ENCODE assay signal across 20 cellular contexts in the genomic region with DNA sequence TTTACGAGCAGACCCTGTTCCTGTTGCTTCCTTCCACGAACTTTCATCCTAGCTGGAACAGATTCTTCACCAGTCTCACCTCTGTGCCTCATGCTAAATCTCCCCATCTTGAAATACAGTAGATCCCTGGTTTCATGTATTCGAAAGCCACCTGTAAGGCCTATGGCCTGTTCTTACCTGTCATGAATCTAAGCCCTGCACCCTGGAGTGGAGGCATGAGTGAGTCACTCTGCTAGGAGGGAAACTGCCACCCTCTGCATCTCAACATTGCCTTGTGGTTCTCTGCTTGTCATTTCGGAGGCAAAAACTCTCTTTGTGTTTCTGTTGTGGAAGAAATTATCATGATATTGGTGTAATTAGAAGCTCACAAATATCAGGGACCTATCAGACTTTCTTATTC.
"Had no signal": no experiment of that assay in that cellular context is flagged by ENCODE, and none has a peak within 500 bp of the region (broad histone marks: within the 10 kb centered on the region; RNA-seq: fewer than 3 reads in every experiment).

No MANE protein-coding gene starts in this region.

- ATAC-seq: left lung; sciatic nerve; stimulated activated memory B cell treated with anti-CD40 and anti-IgM and Interleukin-4, amounts not matched to agents 10 μg/mL and 1 μg/mL and 100 μg/mL, for 72 hours; upper lobe of right lung had no signal

- H3K36me3 Mint-ChIP-seq: activated naive CD8-positive, alpha-beta T cell treated with anti-CD3 and anti-CD28 coated beads for 36 hours; brain; stimulated activated memory B cell treated with anti-CD40 and anti-IgM and Interleukin-4, amounts not matched to agents 10 μg/mL and 1 μg/mL and 100 μg/mL, for 72 hours had no signal

- H3K27me3 Mint-ChIP-seq: stimulated activated memory B cell treated with anti-CD40 and anti-IgM and Interleukin-4, amounts not matched to agents 10 μg/mL and 1 μg/mL and 100 μg/mL, for 72 hours had no signal

- H3K27ac Mint-ChIP-seq: activated naive CD8-positive, alpha-beta T cell treated with anti-CD3 and anti-CD28 coated beads for 36 hours; activated T-helper 1 cell treated with anti-CD3 and anti-CD28 coated beads, Interleukin-12 subunit alpha, Interleukin-12 subunit beta, Interleukin-2, Interleukin-4 antibody, amounts not matched to agents 30 ng/mL and 10 ng/mL and 1 ng/mL, durations not matched to agents 14 hours and 24 hours and 36 hours; nephron progenitor cell; stimulated activated memory B cell treated with anti-CD40 and anti-IgM and Interleukin-4, amounts not matched to agents 10 μg/mL and 1 μg/mL and 100 μg/mL, for 72 hours had no signal

- DNase-seq: activated CD8-positive, alpha-beta memory T cell treated with anti-CD3 and anti-CD28 coated beads for 24 hours; activated naive CD8-positive, alpha-beta T cell treated with anti-CD3 and anti-CD28 coated beads for 36 hours; amniotic stem cell; colonic mucosa; esophagus squamous epithelium; hippocampal formation; kidney; left lung; nephron progenitor cell; nucleus accumbens; stimulated activated CD4-positive, alpha-beta T cell treated with anti-CD3 and anti-CD28 coated beads, Interleukin-4, amount 100 ng/mL, for 24 hours; testis; upper lobe of right lung had no signal

- FAIRE-seq: kidney, TTC549 had no signal

- H3K36me3 ChIP-seq: colonic mucosa, esophagus squamous epithelium, left lung, upper lobe of right lung had no signal

- H3K4me3 ChIP-seq: colonic mucosa, esophagus squamous epithelium, left lung, SK-N-MC, testis, upper lobe of right lung had no signal

- H3K27me3 ChIP-seq: colonic mucosa, esophagus squamous epithelium, left lung, testis, upper lobe of right lung had no signal

- H3K4me3 Mint-ChIP-seq: activated naive CD8-positive, alpha-beta T cell treated with anti-CD3 and anti-CD28 coated beads for 36 hours; activated T-helper 1 cell treated with anti-CD3 and anti-CD28 coated beads, Interleukin-12 subunit alpha, Interleukin-12 subunit beta, Interleukin-2, Interleukin-4 antibody, amounts not matched to agents 30 ng/mL and 10 ng/mL and 1 ng/mL, durations not matched to agents 14 hours and 24 hours and 36 hours; brain; central memory CD8-positive, alpha-beta T cell; nephron progenitor cell; stimulated activated memory B cell treated with anti-CD40 and anti-IgM and Interleukin-4, amounts not matched to agents 10 μg/mL and 1 μg/mL and 100 μg/mL, for 72 hours had no signal

- H3K9me3 ChIP-seq: colonic mucosa, esophagus squamous epithelium, left lung, testis, upper lobe of right lung had no signal

- H3K4me1 Mint-ChIP-seq: activated naive CD8-positive, alpha-beta T cell treated with anti-CD3 and anti-CD28 coated beads for 36 hours; central memory CD8-positive, alpha-beta T cell; stimulated activated memory B cell treated with anti-CD40 and anti-IgM and Interleukin-4, amounts not matched to agents 10 μg/mL and 1 μg/mL and 100 μg/mL, for 72 hours had no signal

- H3K27ac ChIP-seq: colonic mucosa, esophagus squamous epithelium, left lung, SK-N-MC, testis, upper lobe of right lung had no signal

- H3K4me1 ChIP-seq: colonic mucosa, testis, upper lobe of right lung had no signal

- H3K9me3 Mint-ChIP-seq: activated naive CD8-positive, alpha-beta T cell treated with anti-CD3 and anti-CD28 coated beads for 36 hours; activated T-helper 1 cell treated with anti-CD3 and anti-CD28 coated beads, Interleukin-12 subunit alpha, Interleukin-12 subunit beta, Interleukin-2, Interleukin-4 antibody, amounts not matched to agents 30 ng/mL and 10 ng/mL and 1 ng/mL, durations not matched to agents 14 hours and 24 hours and 36 hours; central memory CD8-positive, alpha-beta T cell; nephron progenitor cell had no signal
